In the genomic region with DNA sequence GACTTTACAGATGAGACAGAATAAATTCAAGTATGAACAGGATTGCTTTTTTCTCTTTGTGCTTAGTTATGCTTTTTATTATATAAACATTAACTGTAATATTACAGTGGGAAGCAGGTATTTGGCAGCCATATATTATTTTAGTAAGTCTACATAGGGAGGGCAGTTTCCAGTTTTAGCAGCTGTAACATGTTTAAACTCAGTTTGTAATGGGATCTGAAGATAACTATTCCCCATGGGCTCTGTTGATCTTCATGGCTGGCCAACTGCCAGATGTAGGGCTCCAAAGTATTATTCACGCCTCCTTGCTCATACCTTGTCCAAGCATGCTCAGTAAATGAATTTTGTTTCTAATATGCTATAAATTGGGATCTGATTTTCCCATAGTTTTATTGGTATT, we compare ENCODE assay signal across 8 cellular contexts.
A peak's percentile ranks its signal among the peaks of the same experiment; 100 is the strongest.
DNase-seq lines count a peak whose midpoint lies in the region; ATAC-seq and TF ChIP-seq lines count a peak whose summit lies in the region.

No MANE protein-coding gene starts in this region.

- ATAC-seq in HG02885 (IDR thresholded peaks at IDR 0.05; ENCODE audit: poor library complexity, unreplicated experiment) = no peak
- ATAC-seq in HG02840 (IDR thresholded peaks at IDR 0.05; ENCODE audit: low FRiP score, unreplicated experiment) = no peak

- TF ChIP-seq CTCF in breast epithelium (IDR thresholded peaks at IDR 0.05) = no peak

- peaks cover 5 to 31% of the 10 kb centered on the region in 2 donors for H3K4me1 ChIP-seq in breast epithelium
- H3K4me1 ChIP-seq in mucosa of stomach (ENCODE audit: control insufficient read depth, insufficient read depth, low read length) = peaks cover 43% of the 10 kb centered on the region

- DNase-seq in EH (ENCODE audit: low read depth) (peak; percentile 58), NCI-H2227 (lab: John Stamatoyannopoulos, UW; ENCODE audit: unreplicated experiment) (peak; percentile 35), breast epithelium (ENCODE audit: low spot score in 2 of 2) (no peak), Kasumi-1 (lab: John Stamatoyannopoulos, UW) (no peak), HK-2 (ENCODE audit: unreplicated experiment) (no peak)

- H3K27me3 ChIP-seq in breast epithelium = no peaks in the 10 kb centered on the region
- no peaks in the 10 kb centered on the region for H3K27me3 ChIP-seq in mucosa of stomach (ENCODE audit: control insufficient read depth, insufficient read depth, low read length)

- H3K36me3 ChIP-seq in breast epithelium (no peaks in the 10 kb centered on the region), mucosa of stomach (ENCODE audit: control insufficient read depth, insufficient read depth, low read length) (peaks cover 6% of the 10 kb centered on the region)

- H3K4me3 ChIP-seq in breast epithelium = no peak overlapping the region
- peak overlapping the region; percentile 10 for H3K4me3 ChIP-seq in mucosa of stomach (ENCODE audit: low read length)

- intact Hi-C loops in breast epithelium (cut with DNase I; ENCODE audit: low total_unique reads) = no loop called here

- TF ChIP-seq POLR2A in breast epithelium (IDR thresholded peaks at IDR 0.05) = no peak

- peak overlapping the region; percentile 84 to 88 for H3K27ac ChIP-seq in breast epithelium

- peak overlapping the region; percentile 67 for H3K9ac ChIP-seq in mucosa of stomach (ENCODE audit: low read length)

- H3K9me3 ChIP-seq in breast epithelium (no peaks in the 10 kb centered on the region), mucosa of stomach (ENCODE audit: control insufficient read depth, low read length) (no peaks in the 10 kb centered on the region)

Comparison
In these comparisons a context has a peak if more than half of its experiments do, and no peak if none do; other contexts are left out.
1. DNase-seq: peak in EH (single experiment) and NCI-H2227 (single experiment); none in breast epithelium (0 of 2), Kasumi-1 (0 of 2) and HK-2 (single experiment).